Comparison of ENCODE assay signal across 1 cellular context in the genomic region with DNA sequence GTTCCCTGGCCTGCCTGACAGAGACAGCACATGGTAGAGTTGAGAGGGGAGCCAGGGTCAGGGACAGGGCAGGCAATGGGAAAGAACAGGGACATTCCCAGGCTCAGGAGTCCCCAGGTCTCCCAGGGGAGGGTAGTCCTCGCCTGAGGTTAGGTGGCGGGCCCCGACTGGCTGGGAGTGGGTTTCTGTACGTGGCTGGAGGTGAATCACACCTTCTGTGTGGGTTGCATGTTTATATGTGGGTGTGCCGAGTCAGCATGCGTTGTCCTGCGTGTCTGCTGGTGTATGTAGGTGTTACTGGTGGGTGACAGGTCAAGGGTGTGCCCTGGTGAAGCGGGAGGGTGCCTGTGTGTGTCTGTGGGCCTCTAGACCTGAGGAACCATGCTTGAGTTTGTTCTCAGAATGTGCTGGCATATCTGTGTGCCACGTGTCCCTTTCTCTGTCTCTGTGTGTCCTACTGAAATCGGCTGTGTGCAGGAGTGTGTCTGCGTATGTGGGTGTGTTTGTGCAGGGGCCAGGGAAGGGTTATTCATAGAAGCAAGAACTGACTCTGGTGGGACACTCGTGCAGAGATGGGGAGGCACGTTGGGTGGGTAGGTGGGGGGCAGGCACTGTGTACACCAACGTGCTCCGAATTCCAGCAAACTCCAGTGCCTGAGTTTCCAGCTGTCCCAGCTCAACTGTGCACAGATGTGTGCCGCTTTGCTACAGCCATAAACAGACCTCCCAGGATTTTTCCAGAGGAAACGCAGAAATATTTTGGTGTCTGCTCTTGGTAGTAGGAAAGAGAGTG.
TF ChIP-seq lines count a peak whose summit lies in the region.

No MANE protein-coding gene starts in this region.

TF ChIP-seq in HepG2, 621 proteins besides CTCF, POLR2A, EP300 and RAD21 (continued from another document):
- TF ChIP-seq, protein P1, sequence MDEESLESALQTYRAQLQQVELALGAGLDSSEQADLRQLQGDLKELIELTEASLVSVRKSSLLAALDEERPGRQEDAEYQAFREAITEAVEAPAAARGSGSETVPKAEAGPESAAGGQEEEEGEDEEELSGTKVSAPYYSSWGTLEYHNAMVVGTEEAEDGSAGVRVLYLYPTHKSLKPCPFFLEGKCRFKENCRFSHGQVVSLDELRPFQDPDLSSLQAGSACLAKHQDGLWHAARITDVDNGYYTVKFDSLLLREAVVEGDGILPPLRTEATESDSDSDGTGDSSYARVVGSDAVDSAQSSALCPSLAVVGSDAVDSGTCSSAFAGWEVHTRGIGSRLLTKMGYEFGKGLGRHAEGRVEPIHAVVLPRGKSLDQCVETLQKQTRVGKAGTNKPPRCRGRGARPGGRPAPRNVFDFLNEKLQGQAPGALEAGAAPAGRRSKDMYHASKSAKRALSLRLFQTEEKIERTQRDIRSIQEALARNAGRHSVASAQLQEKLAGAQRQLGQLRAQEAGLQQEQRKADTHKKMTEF (CRISPR knock-in tag; IDR thresholded peaks at IDR 0.05): no peak
- peak; percentile 2; the same call in 1 of the 2 replicates for TF ChIP-seq SP4 (CRISPR knock-in tag; IDR thresholded peaks at IDR 0.05)
- no peak for TF ChIP-seq ESRRA (CRISPR knock-in tag; IDR thresholded peaks at IDR 0.05; ENCODE audit: low read depth)
- TF ChIP-seq PRMT3 (CRISPR knock-in tag; IDR thresholded peaks at IDR 0.05; ENCODE audit: borderline replicate concordance, low read depth): no peak
- TF ChIP-seq, protein P2, sequence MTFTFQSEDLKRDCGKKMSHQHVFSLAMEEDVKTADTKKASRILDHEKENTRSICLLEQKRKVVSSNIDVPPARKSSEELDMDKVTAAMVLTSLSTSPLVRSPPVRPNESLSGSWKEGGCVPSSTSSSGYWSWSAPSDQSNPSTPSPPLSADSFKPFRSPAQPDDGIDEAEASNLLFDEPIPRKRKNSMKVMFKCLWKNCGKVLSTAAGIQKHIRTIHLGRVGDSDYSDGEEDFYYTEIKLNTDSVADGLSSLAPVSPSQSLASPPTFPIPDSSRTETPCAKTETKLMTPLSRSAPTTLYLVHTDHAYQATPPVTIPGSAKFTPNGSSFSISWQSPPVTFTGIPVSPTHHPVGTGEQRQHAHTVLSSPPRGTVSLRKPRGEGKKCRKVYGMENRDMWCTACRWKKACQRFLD (CRISPR knock-in tag; IDR thresholded peaks at IDR 0.05; ENCODE audit: borderline replicate concordance): 0 out of 2 replicates have a peak, but pooled peaks have one; percentile 21
- TF ChIP-seq RORA (CRISPR knock-in tag; IDR thresholded peaks at IDR 0.05): no peak
- no peak for TF ChIP-seq ZNF720 (CRISPR knock-in tag; IDR thresholded peaks at IDR 0.05)
- TF ChIP-seq FOXP1 (IDR thresholded peaks at IDR 0.05): no peak
- no peak for TF ChIP-seq FOXP1 (CRISPR knock-in tag; IDR thresholded peaks at IDR 0.05)
- no peak for TF ChIP-seq SIX1 (CRISPR knock-in tag; IDR thresholded peaks at IDR 0.05; ENCODE audit: borderline replicate concordance)
- TF ChIP-seq GLI4 (CRISPR knock-in tag; IDR thresholded peaks at IDR 0.05; ENCODE audit: borderline replicate concordance): 0 out of 2 replicates have a peak, but pooled peaks have one; percentile 19
- TF ChIP-seq JUNB (CRISPR knock-in tag; IDR thresholded peaks at IDR 0.05; ENCODE audit: borderline replicate concordance): no peak
- 0 out of 2 replicates have a peak, but pooled peaks have one; percentile 15 for TF ChIP-seq CBX5 (CRISPR knock-in tag; IDR thresholded peaks at IDR 0.05; ENCODE audit: borderline replicate concordance)
- TF ChIP-seq, protein P3, sequence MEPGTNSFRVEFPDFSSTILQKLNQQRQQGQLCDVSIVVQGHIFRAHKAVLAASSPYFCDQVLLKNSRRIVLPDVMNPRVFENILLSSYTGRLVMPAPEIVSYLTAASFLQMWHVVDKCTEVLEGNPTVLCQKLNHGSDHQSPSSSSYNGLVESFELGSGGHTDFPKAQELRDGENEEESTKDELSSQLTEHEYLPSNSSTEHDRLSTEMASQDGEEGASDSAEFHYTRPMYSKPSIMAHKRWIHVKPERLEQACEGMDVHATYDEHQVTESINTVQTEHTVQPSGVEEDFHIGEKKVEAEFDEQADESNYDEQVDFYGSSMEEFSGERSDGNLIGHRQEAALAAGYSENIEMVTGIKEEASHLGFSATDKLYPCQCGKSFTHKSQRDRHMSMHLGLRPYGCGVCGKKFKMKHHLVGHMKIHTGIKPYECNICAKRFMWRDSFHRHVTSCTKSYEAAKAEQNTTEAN (CRISPR knock-in tag; conservative IDR thresholded peaks at IDR 0.05): no peak
- TF ChIP-seq SMAD3 (CRISPR knock-in tag; IDR thresholded peaks at IDR 0.05): no peak
- TF ChIP-seq ZNF12 (CRISPR knock-in tag; IDR thresholded peaks at IDR 0.05): no peak
- TF ChIP-seq YEATS4 (CRISPR knock-in tag; IDR thresholded peaks at IDR 0.05; ENCODE audit: borderline replicate concordance): 0 out of 2 replicates have a peak, but pooled peaks have one; percentile 54
- no peak for TF ChIP-seq HOXA5 (CRISPR knock-in tag; IDR thresholded peaks at IDR 0.05)
- TF ChIP-seq, protein P4, sequence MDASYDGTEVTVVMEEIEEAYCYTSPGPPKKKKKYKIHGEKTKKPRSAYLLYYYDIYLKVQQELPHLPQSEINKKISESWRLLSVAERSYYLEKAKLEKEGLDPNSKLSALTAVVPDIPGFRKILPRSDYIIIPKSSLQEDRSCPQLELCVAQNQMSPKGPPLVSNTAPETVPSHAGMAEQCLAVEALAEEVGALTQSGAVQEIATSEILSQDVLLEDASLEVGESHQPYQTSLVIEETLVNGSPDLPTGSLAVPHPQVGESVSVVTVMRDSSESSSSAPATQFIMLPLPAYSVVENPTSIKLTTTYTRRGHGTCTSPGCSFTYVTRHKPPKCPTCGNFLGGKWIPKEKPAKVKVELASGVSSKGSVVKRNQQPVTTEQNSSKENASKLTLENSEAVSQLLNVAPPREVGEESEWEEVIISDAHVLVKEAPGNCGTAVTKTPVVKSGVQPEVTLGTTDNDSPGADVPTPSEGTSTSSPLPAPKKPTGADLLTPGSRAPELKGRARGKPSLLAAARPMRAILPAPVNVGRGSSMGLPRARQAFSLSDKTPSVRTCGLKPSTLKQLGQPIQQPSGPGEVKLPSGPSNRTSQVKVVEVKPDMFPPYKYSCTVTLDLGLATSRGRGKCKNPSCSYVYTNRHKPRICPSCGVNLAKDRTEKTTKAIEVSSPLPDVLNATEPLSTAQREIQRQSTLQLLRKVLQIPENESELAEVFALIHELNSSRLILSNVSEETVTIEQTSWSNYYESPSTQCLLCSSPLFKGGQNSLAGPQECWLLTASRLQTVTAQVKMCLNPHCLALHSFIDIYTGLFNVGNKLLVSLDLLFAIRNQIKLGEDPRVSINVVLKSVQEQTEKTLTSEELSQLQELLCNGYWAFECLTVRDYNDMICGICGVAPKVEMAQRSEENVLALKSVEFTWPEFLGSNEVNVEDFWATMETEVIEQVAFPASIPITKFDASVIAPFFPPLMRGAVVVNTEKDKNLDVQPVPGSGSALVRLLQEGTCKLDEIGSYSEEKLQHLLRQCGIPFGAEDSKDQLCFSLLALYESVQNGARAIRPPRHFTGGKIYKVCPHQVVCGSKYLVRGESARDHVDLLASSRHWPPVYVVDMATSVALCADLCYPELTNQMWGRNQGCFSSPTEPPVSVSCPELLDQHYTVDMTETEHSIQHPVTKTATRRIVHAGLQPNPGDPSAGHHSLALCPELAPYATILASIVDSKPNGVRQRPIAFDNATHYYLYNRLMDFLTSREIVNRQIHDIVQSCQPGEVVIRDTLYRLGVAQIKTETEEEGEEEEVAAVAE (CRISPR knock-in tag; IDR thresholded peaks at IDR 0.05; ENCODE audit: borderline replicate concordance): no peak
- TF ChIP-seq, protein P5, sequence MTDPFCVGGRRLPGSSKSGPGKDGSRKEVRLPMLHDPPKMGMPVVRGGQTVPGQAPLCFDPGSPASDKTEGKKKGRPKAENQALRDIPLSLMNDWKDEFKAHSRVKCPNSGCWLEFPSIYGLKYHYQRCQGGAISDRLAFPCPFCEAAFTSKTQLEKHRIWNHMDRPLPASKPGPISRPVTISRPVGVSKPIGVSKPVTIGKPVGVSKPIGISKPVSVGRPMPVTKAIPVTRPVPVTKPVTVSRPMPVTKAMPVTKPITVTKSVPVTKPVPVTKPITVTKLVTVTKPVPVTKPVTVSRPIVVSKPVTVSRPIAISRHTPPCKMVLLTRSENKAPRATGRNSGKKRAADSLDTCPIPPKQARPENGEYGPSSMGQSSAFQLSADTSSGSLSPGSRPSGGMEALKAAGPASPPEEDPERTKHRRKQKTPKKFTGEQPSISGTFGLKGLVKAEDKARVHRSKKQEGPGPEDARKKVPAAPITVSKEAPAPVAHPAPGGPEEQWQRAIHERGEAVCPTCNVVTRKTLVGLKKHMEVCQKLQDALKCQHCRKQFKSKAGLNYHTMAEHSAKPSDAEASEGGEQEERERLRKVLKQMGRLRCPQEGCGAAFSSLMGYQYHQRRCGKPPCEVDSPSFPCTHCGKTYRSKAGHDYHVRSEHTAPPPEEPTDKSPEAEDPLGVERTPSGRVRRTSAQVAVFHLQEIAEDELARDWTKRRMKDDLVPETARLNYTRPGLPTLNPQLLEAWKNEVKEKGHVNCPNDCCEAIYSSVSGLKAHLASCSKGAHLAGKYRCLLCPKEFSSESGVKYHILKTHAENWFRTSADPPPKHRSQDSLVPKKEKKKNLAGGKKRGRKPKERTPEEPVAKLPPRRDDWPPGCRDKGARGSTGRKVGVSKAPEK (CRISPR knock-in tag; IDR thresholded peaks at IDR 0.05; ENCODE audit: borderline replicate concordance): no peak
- TF ChIP-seq RXRA (CRISPR knock-in tag; IDR thresholded peaks at IDR 0.05): peak; percentile 82; the same call in 1 of the 2 replicates
- TF ChIP-seq ZSCAN25 (CRISPR knock-in tag; IDR thresholded peaks at IDR 0.05): 0 out of 2 replicates have a peak, but pooled peaks have one; percentile 31
- TF ChIP-seq, protein P6, sequence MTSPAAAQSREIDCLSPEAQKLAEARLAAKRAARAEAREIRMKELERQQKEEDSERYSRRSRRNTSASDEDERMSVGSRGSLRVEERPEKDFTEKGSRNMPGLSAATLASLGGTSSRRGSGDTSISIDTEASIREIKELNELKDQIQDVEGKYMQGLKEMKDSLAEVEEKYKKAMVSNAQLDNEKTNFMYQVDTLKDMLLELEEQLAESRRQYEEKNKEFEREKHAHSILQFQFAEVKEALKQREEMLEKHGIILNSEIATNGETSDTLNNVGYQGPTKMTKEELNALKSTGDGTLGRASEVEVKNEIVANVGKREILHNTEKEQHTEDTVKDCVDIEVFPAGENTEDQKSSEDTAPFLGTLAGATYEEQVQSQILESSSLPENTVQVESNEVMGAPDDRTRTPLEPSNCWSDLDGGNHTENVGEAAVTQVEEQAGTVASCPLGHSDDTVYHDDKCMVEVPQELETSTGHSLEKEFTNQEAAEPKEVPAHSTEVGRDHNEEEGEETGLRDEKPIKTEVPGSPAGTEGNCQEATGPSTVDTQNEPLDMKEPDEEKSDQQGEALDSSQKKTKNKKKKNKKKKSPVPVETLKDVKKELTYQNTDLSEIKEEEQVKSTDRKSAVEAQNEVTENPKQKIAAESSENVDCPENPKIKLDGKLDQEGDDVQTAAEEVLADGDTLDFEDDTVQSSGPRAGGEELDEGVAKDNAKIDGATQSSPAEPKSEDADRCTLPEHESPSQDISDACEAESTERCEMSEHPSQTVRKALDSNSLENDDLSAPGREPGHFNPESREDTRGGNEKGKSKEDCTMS (CRISPR knock-in tag; conservative IDR thresholded peaks at IDR 0.05): no peak
- TF ChIP-seq DMAP1 (CRISPR knock-in tag; IDR thresholded peaks at IDR 0.05): peak; percentile 44; the same call in 1 of the 2 replicates
- TF ChIP-seq ZNF75D (CRISPR knock-in tag; IDR thresholded peaks at IDR 0.05; ENCODE audit: borderline replicate concordance): no peak
- TF ChIP-seq, protein P7, sequence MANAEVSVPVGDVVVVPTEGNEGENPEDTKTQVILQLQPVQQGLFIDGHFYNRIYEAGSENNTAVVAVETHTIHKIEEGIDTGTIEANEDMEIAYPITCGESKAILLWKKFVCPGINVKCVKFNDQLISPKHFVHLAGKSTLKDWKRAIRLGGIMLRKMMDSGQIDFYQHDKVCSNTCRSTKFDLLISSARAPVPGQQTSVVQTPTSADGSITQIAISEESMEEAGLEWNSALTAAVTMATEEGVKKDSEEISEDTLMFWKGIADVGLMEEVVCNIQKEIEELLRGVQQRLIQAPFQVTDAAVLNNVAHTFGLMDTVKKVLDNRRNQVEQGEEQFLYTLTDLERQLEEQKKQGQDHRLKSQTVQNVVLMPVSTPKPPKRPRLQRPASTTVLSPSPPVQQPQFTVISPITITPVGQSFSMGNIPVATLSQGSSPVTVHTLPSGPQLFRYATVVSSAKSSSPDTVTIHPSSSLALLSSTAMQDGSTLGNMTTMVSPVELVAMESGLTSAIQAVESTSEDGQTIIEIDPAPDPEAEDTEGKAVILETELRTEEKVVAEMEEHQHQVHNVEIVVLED (CRISPR knock-in tag; IDR thresholded peaks at IDR 0.05; ENCODE audit: borderline replicate concordance): peak; percentile 38; the same call in 1 of the 2 replicates
- TF ChIP-seq PAWR (CRISPR knock-in tag; IDR thresholded peaks at IDR 0.05; ENCODE audit: borderline replicate concordance): no peak
- TF ChIP-seq TBX2 (CRISPR knock-in tag; IDR thresholded peaks at IDR 0.05; ENCODE audit: borderline replicate concordance): no peak; the same call in 1 of the 2 replicates
- TF ChIP-seq ZNF44 (CRISPR knock-in tag; IDR thresholded peaks at IDR 0.05): no peak
- no peak for TF ChIP-seq CEBPG (CRISPR knock-in tag; IDR thresholded peaks at IDR 0.05)
- TF ChIP-seq PITX1 (CRISPR knock-in tag; IDR thresholded peaks at IDR 0.05): 0 out of 2 replicates have a peak, but pooled peaks have one; percentile 29
- TF ChIP-seq SAFB2 (CRISPR knock-in tag; IDR thresholded peaks at IDR 0.05; ENCODE audit: borderline replicate concordance, low read depth): no peak
- TF ChIP-seq, protein P8, sequence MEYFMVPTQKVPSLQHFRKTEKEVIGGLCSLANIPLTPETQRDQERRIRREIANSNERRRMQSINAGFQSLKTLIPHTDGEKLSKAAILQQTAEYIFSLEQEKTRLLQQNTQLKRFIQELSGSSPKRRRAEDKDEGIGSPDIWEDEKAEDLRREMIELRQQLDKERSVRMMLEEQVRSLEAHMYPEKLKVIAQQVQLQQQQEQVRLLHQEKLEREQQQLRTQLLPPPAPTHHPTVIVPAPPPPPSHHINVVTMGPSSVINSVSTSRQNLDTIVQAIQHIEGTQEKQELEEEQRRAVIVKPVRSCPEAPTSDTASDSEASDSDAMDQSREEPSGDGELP (IDR thresholded peaks at IDR 0.05; ENCODE audit: borderline replicate concordance, low read depth): peak; percentile 56; the same call in 1 of the 2 replicates
- no peak for TF ChIP-seq HNRNPLL (IDR thresholded peaks at IDR 0.05; ENCODE audit: low read depth, low read length, poor library complexity, severe bottlenecking)
